ENCODE assay signal across 10 cellular contexts in genomic region chr19:7636317-7636690, GRCh38. TPM values are rescaled to one million over a fixed set of nuclear protein-coding genes. Genes with fewer than 3 reads are reported as not detected.
DNase-seq lines count a peak whose midpoint lies in the region; FAIRE-seq and TF ChIP-seq lines count a peak whose summit lies in the region.
"Had no signal": no experiment of that assay in that cellular context is flagged by ENCODE, and none has a peak within 500 bp of the region (broad histone marks: within the 10 kb centered on the region; RNA-seq: fewer than 3 reads in every experiment).

No MANE protein-coding gene starts in this region.

- no peak for DNase-seq in OCI-LY7 (ENCODE audit: low spot score)
- no peak for DNase-seq in H1 (ENCODE audit: low read depth in 1 of 2, low spot score in 2 of 2)
- DNase-seq in osteocyte (ENCODE audit: extremely low spot score, unreplicated experiment), result no peak
- no peak for DNase-seq in NCI-H146 (lab: John Stamatoyannopoulos, UW)
- no peak for DNase-seq in small intestine
- no peak for DNase-seq in C1 segment of cervical spinal cord (lab: John Stamatoyannopoulos, UW)
- DNase-seq in occipital lobe (lab: John Stamatoyannopoulos, UW), result no peak

- H3K4me1 ChIP-seq in DOHH2 (ENCODE audit: control insufficient read depth, low read length) (peaks cover 23% of the 10 kb centered on the region), OCI-LY7 (ENCODE audit: insufficient read depth, low read length, poor library complexity, severe bottlenecking) (peaks cover 15% of the 10 kb centered on the region), H1 (replicated peaks in 1 of 4; ENCODE audit: control insufficient read depth in 3 of 4, insufficient read depth in 4 of 4, low read length in 3 of 4) (peaks cover 0 to 6% (median under 1%) of the 10 kb centered on the region in 4 experiments; a peak in 3 of 7 replicates), small intestine (ENCODE audit: control insufficient read depth in 2 of 2, insufficient read depth in 1 of 2, low read depth in 1 of 2, low read length in 1 of 2) (no peaks in the 10 kb centered on the region)

- H4K91ac ChIP-seq in H1 (replicated peaks; ENCODE audit: insufficient read length, low read length), result no peak overlapping the region

- H3K14ac ChIP-seq in H1 (ENCODE audit: insufficient read length), result no peak overlapping the region

- TF ChIP-seq CTCF in DOHH2 (IDR thresholded peaks at IDR 0.05; ENCODE audit: low read depth, low read length, poor library complexity, severe bottlenecking), result no peak
- no peak for TF ChIP-seq CTCF in OCI-LY7 (conservative IDR thresholded peaks at IDR 0.05; ENCODE audit: low read length)
- TF ChIP-seq CTCF in H1 (IDR thresholded peaks at IDR 0.05; ENCODE audit: control extremely low read depth in 1 of 3, insufficient read depth in 1 of 3, low read depth in 1 of 3, low read length in 3 of 3), result no peak
- TF ChIP-seq CTCF in osteocyte (IDR thresholded peaks at IDR 0.05), result no peak

- FAIRE-seq in H1 (lab: Jason Lieb, UNC) (no peak), small intestine (lab: Jason Lieb, UNC) (no peak)

- H3K79me1 ChIP-seq in H1 (ENCODE audit: low read depth, low read length), result no peaks in the 10 kb centered on the region; the same call in 1 of the 2 replicates

- H3K4me2 ChIP-seq in DOHH2 (ENCODE audit: low read length) (peak overlapping the region; percentile 85), OCI-LY7 (ENCODE audit: low read length) (peak overlapping the region; percentile 51), H1 (ENCODE audit: insufficient read depth in 1 of 2, low read depth in 2 of 2, low read length in 2 of 2) (peak overlapping the region; percentile 34 to 54; a peak in 3 of 4 replicates)

- H3F3A ChIP-seq in DOHH2 (ENCODE audit: control insufficient read depth, insufficient read depth), result peaks cover 6% of the 10 kb centered on the region; the same call in 1 of the 2 replicates

- H3K9me2 ChIP-seq in DOHH2 (replicated peaks; ENCODE audit: control insufficient read depth, low read length) (no peaks in the 10 kb centered on the region), OCI-LY7 (ENCODE audit: insufficient read depth, low read length) (no peaks in the 10 kb centered on the region)

- no peak for TF ChIP-seq EP300 in H1 (IDR thresholded peaks at IDR 0.05; ENCODE audit: borderline replicate concordance in 1 of 2, low read depth in 2 of 2, low read length in 2 of 2)

- no peak overlapping the region; the same call in 1 of the 2 replicates for H4K8ac ChIP-seq in H1 (ENCODE audit: extremely low read depth, insufficient read depth, low read length)

- H3K18ac ChIP-seq in H1 (ENCODE audit: extremely low read depth, low read length), result no peak overlapping the region

- no peak overlapping the region for H2BK5ac ChIP-seq in H1 (ENCODE audit: low read depth, low read length)

- CTCF ChIA-PET in OCI-LY7 (lab: Charles Lee; ENCODE audit: unreplicated experiment), result no interaction called here
- CTCF ChIA-PET in H1 (lab: Charles Lee; ENCODE audit: partially characterized antibody), result interaction anchor here (1.2 to 1.7 kb wide), 4 partner anchors 39 to 70 kb away, joined by 4 to 7 read pairs (median 6); partner anchors contain the start of gene TRAPPC5

- peaks cover 16% of the 10 kb centered on the region for H3K27me3 Mint-ChIP-seq in osteocyte (ENCODE audit: unreplicated experiment)

- no TSS peak for BruUV-seq in OCI-LY7 (replicated peaks; lab: Mats Ljungman, UMichigan)

- WGBS in H1 (ENCODE audit: extremely low coverage in 1 of 2, insufficient coverage in 1 of 2, insufficient read length in 1 of 2, insufficient replicate concordance in 2 of 2, low coverage in 1 of 2, low lambda C conversion rate in 2 of 2, missing lambda C conversion rate in 1 of 2), 2 experiments, result 78% methylated on average over 16 of the region's 16 CpGs; no CpG with 5 or more reads in 1 of the 2 experiments
- WGBS in small intestine, 3 donors, result 73 to 88% (median 80%) methylated on average over 16 of the region's 16 CpGs

- peak overlapping the region; percentile 78; the same call in 1 of the 2 replicates for H2BK12ac ChIP-seq in H1 (ENCODE audit: low read depth, low read length)

- H3K4me3 Mint-ChIP-seq in osteocyte (ENCODE audit: unreplicated experiment), result peak overlapping the region; percentile 40

- H2AK5ac ChIP-seq in H1 (ENCODE audit: low read depth, low read length), result peak overlapping the region; percentile 34; the same call in 1 of the 2 replicates

- H4K5ac ChIP-seq in H1 (ENCODE audit: insufficient read length, low read depth, low read length), result no peak overlapping the region

- H2BK20ac ChIP-seq in H1 (ENCODE audit: low read length), result no peak overlapping the region

- peaks cover 5% of the 10 kb centered on the region; the same call in 1 of the 2 replicates for H3K23me2 ChIP-seq in H1 (ENCODE audit: low read depth, low read length)

- H3K27ac Mint-ChIP-seq in osteocyte (ENCODE audit: unreplicated experiment), result no peak overlapping the region

- no peak overlapping the region for H3K9ac ChIP-seq in H1 (replicated peaks in 1 of 4; ENCODE audit: extremely low read depth in 1 of 4, low read depth in 3 of 4, low read length in 3 of 4)

- peak overlapping the region; percentile 98; the same call in 1 of the 2 replicates for H2BK15ac ChIP-seq in H1 (ENCODE audit: low read length)

- no peaks in the 10 kb centered on the region for H4K20me1 ChIP-seq in DOHH2 (ENCODE audit: control insufficient read depth, insufficient read depth, low read depth, low read length)
- no peaks in the 10 kb centered on the region for H4K20me1 ChIP-seq in OCI-LY7 (ENCODE audit: insufficient read depth, low read length)
- H4K20me1 ChIP-seq in H1 (replicated peaks in 1 of 2; ENCODE audit: control insufficient read depth in 1 of 2, insufficient read depth in 2 of 2, low read length in 2 of 2), result peaks cover 3 to 16% of the 10 kb centered on the region in 2 experiments

- no peaks in the 10 kb centered on the region for H3K4me1 Mint-ChIP-seq in osteocyte (ENCODE audit: unreplicated experiment)

- no peaks in the 10 kb centered on the region for H3K36me3 Mint-ChIP-seq in osteocyte (ENCODE audit: unreplicated experiment)

- H3K9me3 ChIP-seq in DOHH2 (ENCODE audit: control insufficient read depth, insufficient read depth, low read length) (peaks cover 5% of the 10 kb centered on the region; the same call in 1 of the 2 replicates), OCI-LY7 (ENCODE audit: low read length) (no peaks in the 10 kb centered on the region), H1 (ENCODE audit: insufficient read depth in 2 of 2, low read depth in 1 of 2, low read length in 1 of 2) (no peaks in the 10 kb centered on the region; a peak in 1 of 4 replicates), small intestine (ENCODE audit: control insufficient read depth, low read depth) (no peaks in the 10 kb centered on the region)

- POLR2A ChIA-PET in OCI-LY7 (lab: Charles Lee), result no interaction called here
- POLR2A ChIA-PET in H1 (lab: Charles Lee; ENCODE audit: partially characterized antibody), result interaction anchor here (0.8 to 5.7 kb wide), 2 partner anchors 13 to 59 kb away, joined by 3 to 34 read pairs; no protein-coding TSS in a partner anchor

- no peak overlapping the region for H3K4ac ChIP-seq in H1 (replicated peaks; ENCODE audit: insufficient read length, low read depth, low read length)

- H3K23ac ChIP-seq in H1 (ENCODE audit: insufficient read length), result no peak overlapping the region

- no peak overlapping the region for H3K27ac ChIP-seq in DOHH2 (ENCODE audit: low read depth, low read length)
- H3K27ac ChIP-seq in OCI-LY7 (ENCODE audit: low read depth, low read length, poor library complexity, severe bottlenecking), result no peak overlapping the region
- no peak overlapping the region for H3K27ac ChIP-seq in H1 (ENCODE audit: low read depth, low read length)
- H3K27ac ChIP-seq in small intestine (ENCODE audit: low read depth in 1 of 2, low read length in 1 of 2), result no peak overlapping the region

- intact Hi-C loops in OCI-LY7 (cut with micrococcal nuclease; ENCODE audit: unreplicated experiment), result no loop called here

- H3K36me3 ChIP-seq in DOHH2 (ENCODE audit: control insufficient read depth, low read length) (peaks cover 10% of the 10 kb centered on the region; the same call in 1 of the 2 replicates), OCI-LY7 (ENCODE audit: insufficient read depth, low read length) (peaks cover 9% of the 10 kb centered on the region; the same call in 1 of the 2 replicates), H1 (ENCODE audit: control insufficient read depth in 2 of 4, insufficient read depth in 4 of 4, low read length in 3 of 4) (peaks cover 0 to 6% (median 0%) of the 10 kb centered on the region in 4 experiments; a peak in 3 of 8 replicates), small intestine (ENCODE audit: control insufficient read depth in 2 of 2, insufficient read depth in 2 of 2, low read length in 2 of 2) (no peaks in the 10 kb centered on the region)

- no peaks in the 10 kb centered on the region for H3K27me3 ChIP-seq in DOHH2 (ENCODE audit: control insufficient read depth, low read length)
- peaks cover 3 to 19% (median 16%) of the 10 kb centered on the region in 4 experiments for H3K27me3 ChIP-seq in H1 (replicated peaks in 1 of 4; ENCODE audit: control insufficient read depth in 3 of 4, extremely low read depth in 1 of 4, insufficient read depth in 3 of 4, low read length in 3 of 4)
- H3K27me3 ChIP-seq in small intestine (ENCODE audit: control insufficient read depth in 2 of 2, insufficient read depth in 2 of 2, low read length in 2 of 2), result peaks cover 0 to 2% of the 10 kb centered on the region in 2 donors

- H3K56ac ChIP-seq in H1 (replicated peaks; ENCODE audit: insufficient read length, low read depth, low read length), result no peak overlapping the region

- no peak for TF ChIP-seq POLR2A in H1 (IDR thresholded peaks at IDR 0.05; ENCODE audit: control extremely low read depth in 1 of 2, low read depth in 2 of 2, low read length in 2 of 2)

- peaks cover 23% of the 10 kb centered on the region for H3K79me2 ChIP-seq in DOHH2 (ENCODE audit: control insufficient read depth, low read length)
- H3K79me2 ChIP-seq in OCI-LY7 (ENCODE audit: insufficient read depth, low read depth, low read length), result no peaks in the 10 kb centered on the region; the same call in 1 of the 2 replicates
- H3K79me2 ChIP-seq in H1 (ENCODE audit: control insufficient read depth in 1 of 2, insufficient read depth in 2 of 2, low read length in 2 of 2), result peaks cover 0 to 3% of the 10 kb centered on the region in 2 experiments; a peak in 1 of 4 replicates

- TF ChIP-seq RAD21 in H1 (IDR thresholded peaks at IDR 0.05 in 1 of 2, conservative IDR thresholded peaks at IDR 0.05 in 1 of 2; ENCODE audit: low read depth in 2 of 2, low read length in 2 of 2), result no peak

- H2AFZ ChIP-seq in OCI-LY7 (ENCODE audit: low read length) (peak overlapping the region; percentile 45; the same call in 1 of the 2 replicates), H1 (ENCODE audit: low read length) (no peak overlapping the region)

- no peaks in the 10 kb centered on the region for H3K9me3 Mint-ChIP-seq in osteocyte (ENCODE audit: unreplicated experiment)

- H2BK120ac ChIP-seq in H1 (replicated peaks; ENCODE audit: low read depth, low read length), result no peak overlapping the region

- H3K4me3 ChIP-seq in DOHH2 (ENCODE audit: low read length) (peak overlapping the region; percentile 99), OCI-LY7 (ENCODE audit: low read depth, low read length, poor library complexity, severe bottlenecking) (peak overlapping the region; percentile 98), H1 (ENCODE audit: extremely low read depth in 1 of 4, insufficient read depth in 2 of 4, low read depth in 3 of 4, low read length in 4 of 4) (peak overlapping the region in 1 of 4 experiments; percentile 88; a peak in 2 of 8 replicates), small intestine (ENCODE audit: low read depth in 1 of 2, low read length in 2 of 2) (no peak overlapping the region)

RNA-seq across cellular contexts. Expression of gene STXBP2, which starts 0.6 kb away (rescaled TPM):
- total RNA-seq in OCI-LY7 (2014; rRNA removed; shearing (Covaris generic)), result 27.7 and 43.0 TPM in 2 replicates
- total RNA-seq in OCI-LY7 (2022) (121 and 138 TPM in 2 replicates), osteocyte (11.6 and 13.6 TPM in 2 replicates), occipital lobe (3.0 TPM)
- total RNA-seq in H1 (2021; fragmentation: NEBNext Ultra II Directional; extraction: Animal tissue kit (Norgen Biotek cat#: 25700)), result 51.5 and 52.9 TPM in 2 replicates
- polyA plus RNA-seq in H1 (2011; rRNA removed) (53.8 and 82.7 TPM in 2 replicates), small intestine (100 to 1,000 TPM in 2 of 3 donors, 10 to 100 TPM in 1; 95.2 to 271 (median 200) TPM)
- polyA plus RNA-seq in H1 (2011; cell fraction: cytosol; rRNA removed), result 74.0 TPM
- polyA plus RNA-seq in H1 (2011; cell fraction: nucleus; rRNA removed), result 172 TPM
- polyA plus RNA-seq in H1 (2012, experiment 1 of 2), result 66.0 to 89.4 TPM (median 79.0 TPM) in 4 replicates
- polyA plus RNA-seq in H1 (2012, experiment 2 of 2), result 56.2 TPM
- polyA plus RNA-seq in H1 (2013, experiment 1 of 2), result 30.5 TPM
- 28.4 TPM for polyA plus RNA-seq in H1 (2013, experiment 2 of 2)
- 91.9 and 150 TPM in 2 replicates for polyA minus RNA-seq in H1 (2011; rRNA and poly(A)+ RNA removed)
- polyA minus RNA-seq in H1 (2011; cell fraction: cytosol; rRNA and poly(A)+ RNA removed), result 61.6 TPM
- 100 TPM for polyA minus RNA-seq in H1 (2011; cell fraction: nucleus; rRNA and poly(A)+ RNA removed)

RNA-seq across cellular contexts. Expression of gene PCP2, which starts 2.8 kb away (rescaled TPM):
- total RNA-seq in OCI-LY7 (2014; rRNA removed; shearing (Covaris generic)), result 0.82 TPM in 1 of 2 replicates, not detected in the other
- total RNA-seq in OCI-LY7 (2022) (2.0 and 2.1 TPM in 2 replicates), osteocyte (not detected in 2 replicates), occipital lobe (not detected)
- total RNA-seq in H1 (2021; fragmentation: NEBNext Ultra II Directional; extraction: Animal tissue kit (Norgen Biotek cat#: 25700)), result not detected in 2 replicates
- polyA plus RNA-seq in H1 (2011; rRNA removed) (0.49 TPM in 1 of 2 replicates, not detected in the other), small intestine (1 to 10 TPM in 2 of 3 donors, under 1 TPM in 1; 0.63 to 7.3 (median 2.9) TPM)
- polyA plus RNA-seq in H1 (2011; cell fraction: cytosol; rRNA removed), result 0.19 TPM
- polyA plus RNA-seq in H1 (2011; cell fraction: nucleus; rRNA removed), result 0.66 TPM
- polyA plus RNA-seq in H1 (2012, experiment 1 of 2), result 0.36 to 0.39 TPM in 2 of 4 replicates, not detected in the others
- not detected for polyA plus RNA-seq in H1 (2012, experiment 2 of 2)
- 0.67 TPM for polyA plus RNA-seq in H1 (2013, experiment 1 of 2)
- 0.42 TPM for polyA plus RNA-seq in H1 (2013, experiment 2 of 2)
- not detected in 2 replicates for polyA minus RNA-seq in H1 (2011; rRNA and poly(A)+ RNA removed)
- polyA minus RNA-seq in H1 (2011; cell fraction: cytosol; rRNA and poly(A)+ RNA removed), result not detected
- polyA minus RNA-seq in H1 (2011; cell fraction: nucleus; rRNA and poly(A)+ RNA removed), result not detected
- total RNA-seq: dermis blood vessel endothelial cell had no signal

RNA-seq across cellular contexts. Expression of gene PET100, which starts 6.7 kb away (rescaled TPM):
- total RNA-seq in OCI-LY7 (2014; rRNA removed; shearing (Covaris generic)), result 48.8 and 65.4 TPM in 2 replicates
- total RNA-seq in OCI-LY7 (2022) (111 and 118 TPM in 2 replicates), osteocyte (89.7 and 122 TPM in 2 replicates), occipital lobe (14.7 TPM)
- 105 and 127 TPM in 2 replicates for total RNA-seq in H1 (2021; fragmentation: NEBNext Ultra II Directional; extraction: Animal tissue kit (Norgen Biotek cat#: 25700))
- polyA plus RNA-seq in H1 (2011; rRNA removed) (36.1 and 80.8 TPM in 2 replicates), small intestine (100 to 1,000 TPM in 2 of 3 donors, 10 to 100 TPM in 1; 87.5 to 149 (median 121) TPM)
- 37.9 TPM for polyA plus RNA-seq in H1 (2011; cell fraction: cytosol; rRNA removed)
- polyA plus RNA-seq in H1 (2011; cell fraction: nucleus; rRNA removed), result 9.1 TPM
- polyA plus RNA-seq in H1 (2012, experiment 1 of 2), result 53.2 to 137 TPM (median 92.4 TPM) in 4 replicates
- 130 TPM for polyA plus RNA-seq in H1 (2012, experiment 2 of 2)
- polyA plus RNA-seq in H1 (2013, experiment 1 of 2), result 453 TPM
- polyA plus RNA-seq in H1 (2013, experiment 2 of 2), result 571 TPM
- 2.3 TPM in 2 replicates for polyA minus RNA-seq in H1 (2011; rRNA and poly(A)+ RNA removed)
- polyA minus RNA-seq in H1 (2011; cell fraction: cytosol; rRNA and poly(A)+ RNA removed), result 20.3 TPM
- polyA minus RNA-seq in H1 (2011; cell fraction: nucleus; rRNA and poly(A)+ RNA removed), result 9.6 TPM

RNA-seq across cellular contexts. Expression of gene XAB2, which starts 7.0 kb away (rescaled TPM):
- total RNA-seq in OCI-LY7 (2014; rRNA removed; shearing (Covaris generic)), result 35.0 and 36.6 TPM in 2 replicates
- 39.7 and 39.9 TPM in 2 replicates for total RNA-seq in OCI-LY7 (2022)
- 49.4 and 51.4 TPM in 2 replicates for total RNA-seq in H1 (2021; fragmentation: NEBNext Ultra II Directional; extraction: Animal tissue kit (Norgen Biotek cat#: 25700))
- polyA plus RNA-seq in H1 (2011; rRNA removed), result 48.2 and 74.4 TPM in 2 replicates
- polyA plus RNA-seq in H1 (2011; cell fraction: cytosol; rRNA removed), result 56.2 TPM
- polyA plus RNA-seq in H1 (2011; cell fraction: nucleus; rRNA removed), result 166 TPM
- 39.3 to 55.5 TPM (median 54.8 TPM) in 4 replicates for polyA plus RNA-seq in H1 (2012, experiment 1 of 2)
- 49.8 TPM for polyA plus RNA-seq in H1 (2012, experiment 2 of 2)
- 24.5 TPM for polyA plus RNA-seq in H1 (2013, experiment 1 of 2)
- polyA plus RNA-seq in H1 (2013, experiment 2 of 2), result 21.8 TPM
- 50.0 and 55.8 TPM in 2 replicates for polyA minus RNA-seq in H1 (2011; rRNA and poly(A)+ RNA removed)
- polyA minus RNA-seq in H1 (2011; cell fraction: cytosol; rRNA and poly(A)+ RNA removed), result 50.0 TPM
- polyA minus RNA-seq in H1 (2011; cell fraction: nucleus; rRNA and poly(A)+ RNA removed), result 40.0 TPM
- total RNA-seq in osteocyte, result 40.9 and 41.7 TPM in 2 replicates
- 10 to 100 TPM; 24.3 to 31.8 (median 29.2) TPM for polyA plus RNA-seq in small intestine
- total RNA-seq in occipital lobe, result 18.4 TPM

RNA-seq across cellular contexts. Expression of gene RETN, which starts 32.5 kb away (rescaled TPM):
- not detected in 2 replicates for total RNA-seq in OCI-LY7 (2014; rRNA removed; shearing (Covaris generic))
- total RNA-seq in OCI-LY7 (2022) (not detected in 2 replicates), osteocyte (not detected in 2 replicates), occipital lobe (0.94 TPM)
- not detected in 2 replicates for total RNA-seq in H1 (2021; fragmentation: NEBNext Ultra II Directional; extraction: Animal tissue kit (Norgen Biotek cat#: 25700))
- polyA plus RNA-seq in H1 (2011; rRNA removed) (not detected in 2 replicates), small intestine (10 to 100 TPM in 1 of 3 donors, 1 to 10 TPM in 1, not detected in 1; 8.1 to 10.2 TPM)
- not detected for polyA plus RNA-seq in H1 (2011; cell fraction: cytosol; rRNA removed)
- polyA plus RNA-seq in H1 (2011; cell fraction: nucleus; rRNA removed), result not detected
- polyA plus RNA-seq in H1 (2012, experiment 1 of 2), result not detected in 4 replicates
- polyA plus RNA-seq in H1 (2012, experiment 2 of 2), result not detected
- polyA plus RNA-seq in H1 (2013, experiment 1 of 2), result not detected
- polyA plus RNA-seq in H1 (2013, experiment 2 of 2), result not detected
- polyA minus RNA-seq in H1 (2011; rRNA and poly(A)+ RNA removed), result not detected in 2 replicates
- not detected for polyA minus RNA-seq in H1 (2011; cell fraction: cytosol; rRNA and poly(A)+ RNA removed)
- not detected for polyA minus RNA-seq in H1 (2011; cell fraction: nucleus; rRNA and poly(A)+ RNA removed)
- total RNA-seq: dermis blood vessel endothelial cell, mucosa of gallbladder had no signal

Comparison
In these comparisons a context has a peak if more than half of its experiments do, and no peak if none do; other contexts are left out.
1. H3K4me3 ChIP-seq: peak in DOHH2 (single experiment) and OCI-LY7 (single experiment); none in small intestine (0 of 2).
2. Peak in every context shown above with its lines, with median percentiles within 50 percentile points of each other: H3K4me2 ChIP-seq.